In the genomic region with DNA sequence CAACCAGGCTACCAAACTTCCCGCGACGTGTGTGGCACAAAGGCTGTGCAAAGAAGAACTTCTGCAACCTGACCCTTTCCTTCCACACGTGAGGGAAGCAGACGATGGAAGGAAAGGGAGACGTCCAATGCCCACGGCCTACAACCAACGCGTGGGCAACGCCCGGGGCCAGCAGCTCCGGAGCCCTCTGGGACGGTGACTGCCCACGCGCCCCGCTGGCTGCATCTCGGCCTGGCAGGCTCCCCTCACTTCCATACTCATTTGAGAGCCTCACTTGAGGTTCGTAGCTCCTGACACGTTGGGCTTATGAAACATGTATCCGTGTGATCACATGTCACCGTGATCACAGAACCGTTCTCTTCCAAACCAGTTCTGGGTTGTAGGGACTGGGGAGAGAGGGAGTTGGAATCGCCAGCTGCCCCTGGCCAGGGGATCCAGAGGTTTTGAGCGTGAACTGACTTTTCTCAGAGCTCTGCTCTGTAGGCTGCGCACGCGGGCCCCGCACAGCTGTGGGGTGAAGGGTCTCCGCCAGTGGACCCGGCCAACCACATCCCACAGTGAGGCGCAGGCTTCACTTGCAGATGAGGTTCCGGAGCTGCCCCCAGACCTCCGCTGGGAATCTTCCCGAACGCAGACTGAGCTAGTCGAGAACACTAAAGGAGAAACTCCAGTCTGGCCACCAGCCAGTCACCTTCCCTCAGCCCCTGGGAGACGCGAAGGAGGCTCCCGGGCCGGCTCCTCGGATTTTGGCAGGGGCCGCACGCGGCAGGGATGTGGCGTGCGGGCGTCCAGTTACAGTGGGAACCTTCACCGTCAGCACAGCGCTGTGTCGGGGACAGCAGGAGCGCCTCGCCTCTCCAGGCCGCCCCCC, we compare ENCODE assay signal across 8 cellular contexts. TPM values are rescaled to one million over a fixed set of nuclear protein-coding genes. Genes with fewer than 3 reads are reported as not detected.
A peak's percentile ranks its signal among the peaks of the same experiment; 100 is the strongest.
DNase-seq lines count a peak whose midpoint lies in the region; ATAC-seq, FAIRE-seq and TF ChIP-seq lines count a peak whose summit lies in the region.

No MANE protein-coding gene starts in this region.

- H3K9ac ChIP-seq in MM.1S (ENCODE audit: low read length) (no peak overlapping the region), colonic mucosa (ENCODE audit: low read depth in 2 of 2, low read length in 2 of 2) (peak overlapping the region; percentile 77 to 99)

- ATAC-seq in lung (ENCODE audit: insufficient read depth, low FRiP score), result no peak
- no peak for ATAC-seq in GM21367 (IDR thresholded peaks at IDR 0.05; ENCODE audit: unreplicated experiment)
- no peak for ATAC-seq in GM19035 (IDR thresholded peaks at IDR 0.05; ENCODE audit: unreplicated experiment)

- no peak overlapping the region for H3K27ac Mint-ChIP-seq in type B pancreatic cell

- H3K9me3 Mint-ChIP-seq in type B pancreatic cell, result peaks cover 9% of the 10 kb centered on the region

- H3K27me3 Mint-ChIP-seq in type B pancreatic cell, result peaks cover 3% of the 10 kb centered on the region

- peak overlapping the region; percentile 81 for H3K4me3 Mint-ChIP-seq in type B pancreatic cell

- H3K4me1 Mint-ChIP-seq in type B pancreatic cell (ENCODE audit: unreplicated experiment), result peaks cover 26% of the 10 kb centered on the region

- no peaks in the 10 kb centered on the region for H3F3A ChIP-seq in MM.1S (ENCODE audit: insufficient read depth, low read length)

- DNase-seq in GM12891 (ENCODE audit: insufficient read length, low spot score) (peak; percentile 61), MM.1S (no peak), colonic mucosa (no peak), lung (ENCODE audit: low spot score) (no peak), type B pancreatic cell (ENCODE audit: extremely low spot score, unreplicated experiment) (peak; percentile 76), SKM-1 treated with dmso at 0.1 percent for 144 hours (lab: John Stamatoyannopoulos, UW; ENCODE audit: unreplicated experiment) (no peak)

- intact Hi-C loops in colonic mucosa (cut with DNase I), result no loop called here

- H4K20me1 ChIP-seq in MM.1S (ENCODE audit: insufficient read depth, low read length), result no peaks in the 10 kb centered on the region

- H3K79me2 ChIP-seq in MM.1S (ENCODE audit: low read length), result no peaks in the 10 kb centered on the region

- H3K27me3 ChIP-seq in MM.1S (replicated peaks; ENCODE audit: insufficient read depth, low read length) (peaks cover 69% of the 10 kb centered on the region), colonic mucosa (no peaks in the 10 kb centered on the region), lung (ENCODE audit: control insufficient read depth, insufficient read depth) (no peaks in the 10 kb centered on the region)

- no peak overlapping the region for H2AFZ ChIP-seq in MM.1S (ENCODE audit: low read length)

- peaks cover 15% of the 10 kb centered on the region for H3K36me3 Mint-ChIP-seq in type B pancreatic cell

- no peaks in the 10 kb centered on the region for H3K9me2 ChIP-seq in MM.1S (replicated peaks; ENCODE audit: insufficient read depth, low read length)

- H3K36me3 ChIP-seq in MM.1S (replicated peaks; ENCODE audit: insufficient read depth, low read length), result no peaks in the 10 kb centered on the region
- H3K36me3 ChIP-seq in colonic mucosa, result no peaks in the 10 kb centered on the region
- peaks cover 0 to 3% of the 10 kb centered on the region in 2 donors for H3K36me3 ChIP-seq in lung (ENCODE audit: control insufficient read depth in 2 of 2, insufficient read depth in 2 of 2, low read length in 2 of 2)

- no peaks in the 10 kb centered on the region; the same call in 1 of the 2 replicates for H3K4me1 ChIP-seq in MM.1S (ENCODE audit: low read length)
- H3K4me1 ChIP-seq in colonic mucosa, result peaks cover 4% of the 10 kb centered on the region
- H3K4me1 ChIP-seq in lung (ENCODE audit: control insufficient read depth in 2 of 2, insufficient read depth in 2 of 2, low read length in 2 of 2), result peaks cover 3 to 13% of the 10 kb centered on the region in 2 donors

- TF ChIP-seq POLR2A in GM12891 (IDR thresholded peaks at IDR 0.05; ENCODE audit: low read depth, low read length), result no peak

- H3K4me2 ChIP-seq in MM.1S (ENCODE audit: low read depth, low read length), result peak overlapping the region; percentile 56; the same call in 1 of the 2 replicates

- H3K4me3 ChIP-seq in MM.1S (ENCODE audit: low read length) (peak overlapping the region; percentile 57), colonic mucosa (peak overlapping the region; percentile 88), lung (peak overlapping the region; percentile 65)

- TF ChIP-seq CTCF in MM.1S (IDR thresholded peaks at IDR 0.05; ENCODE audit: low read length) (no peak), colonic mucosa (IDR thresholded peaks at IDR 0.05) (no peak), lung (IDR thresholded peaks at IDR 0.05; ENCODE audit: control extremely low read depth, extremely low read depth) (no peak), type B pancreatic cell (conservative IDR thresholded peaks at IDR 0.05) (no peak)

- no peaks in the 10 kb centered on the region for H3K9me3 ChIP-seq in MM.1S (replicated peaks; ENCODE audit: insufficient read depth, low read length)
- no peaks in the 10 kb centered on the region for H3K9me3 ChIP-seq in colonic mucosa
- H3K9me3 ChIP-seq in lung (ENCODE audit: control insufficient read depth in 2 of 2, insufficient read depth in 1 of 2, low read length in 1 of 2), result peaks cover 0 to 2% of the 10 kb centered on the region in 2 donors

- no peak overlapping the region for H3K27ac ChIP-seq in MM.1S (ENCODE audit: low read length)
- peak overlapping the region; percentile 77 for H3K27ac ChIP-seq in colonic mucosa
- H3K27ac ChIP-seq in lung (ENCODE audit: low read depth in 1 of 2, low read length in 1 of 2), result peak overlapping the region; percentile 72 to 93

- FAIRE-seq in GM12891 (lab: Jason Lieb, UNC), result peak; percentile 69

- 49 to 54% methylated on average over 50 to 53 of the region's 53 CpGs for WGBS in lung, 2 donors

TF ChIP-seq in GM12891, 5 proteins besides CTCF, POLR2A, EP300 and RAD21:
- TF ChIP-seq POU2F2 (IDR thresholded peaks at IDR 0.05; ENCODE audit: low read depth, low read length) (no peak), TAF1 (IDR thresholded peaks at IDR 0.05; ENCODE audit: low read depth, low read length) (no peak)

RNA-seq across cellular contexts. Expression of a gene that starts 1.0 kb away (rescaled TPM):
- 3.6 TPM for polyA plus RNA-seq in GM12891 (2012; ENCODE audit: low read depth, missing spikeins)
- total RNA-seq in colonic mucosa (10 to 100 TPM in 1 of 2 donors, 1 to 10 TPM in 1; 8.4 to 12.8 TPM), lung (10 to 100 TPM; 22.1 to 23.7 TPM), type B pancreatic cell (ENCODE audit: low replicate concordance) (20.8 and 21.4 TPM in 2 replicates)
- polyA plus RNA-seq in lung, result 10 to 100 TPM in 1 of 2 donors, 1 to 10 TPM in 1; 9.1 to 19.0 TPM

RNA-seq across cellular contexts. Expression of a gene that starts 11.8 kb away (rescaled TPM):
- 0.06 TPM for polyA plus RNA-seq in GM12891 (2012; ENCODE audit: low read depth, missing spikeins)
- total RNA-seq in colonic mucosa (under 1 TPM; 0.20 to 0.61 TPM), lung (1 to 10 TPM in 1 of 2 donors, under 1 TPM in 1; 0.40 to 4.0 TPM), type B pancreatic cell (ENCODE audit: low replicate concordance) (1.4 and 6.7 TPM in 2 replicates)
- under 1 TPM; 0.33 to 0.39 TPM for polyA plus RNA-seq in lung

Comparison
In these comparisons a context has a peak if more than half of its experiments do, and no peak if none do; other contexts are left out.
1. DNase-seq: peak in GM12891 (single experiment) and type B pancreatic cell (single experiment); none in MM.1S (single experiment), colonic mucosa (single experiment), lung (single experiment) and SKM-1 treated with dmso at 0.1 percent for 144 hours (single experiment).
2. Peak in every context shown above with its lines, with median percentiles within 50 percentile points of each other: H3K4me3 ChIP-seq.